Comparison of ENCODE assay signal across 21 cellular contexts in the genomic region with DNA sequence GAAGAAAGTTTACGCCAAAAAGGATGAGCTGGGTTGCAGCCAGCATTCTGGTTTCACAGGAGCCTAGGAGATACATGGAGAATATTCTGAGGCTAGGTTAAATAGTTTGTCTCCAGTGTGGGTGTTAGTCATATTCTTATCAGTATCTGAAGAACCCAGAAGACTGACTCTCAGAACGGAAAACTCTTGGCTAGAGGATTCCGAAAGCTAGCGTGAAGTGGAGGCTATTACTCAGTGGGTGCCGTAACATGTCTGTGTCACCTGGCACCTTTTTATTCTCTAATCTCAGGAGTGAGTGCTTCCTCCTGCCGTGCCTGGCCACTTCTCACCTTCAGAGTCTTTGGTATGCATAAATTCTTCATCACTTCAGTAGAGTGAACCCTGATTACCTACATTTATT.
"Had no signal": no experiment of that assay in that cellular context is flagged by ENCODE, and none has a peak within 500 bp of the region (broad histone marks: within the 10 kb centered on the region; RNA-seq: fewer than 3 reads in every experiment).

No MANE protein-coding gene starts in this region.

- ATAC-seq: activated CD8-positive, alpha-beta T cell treated with anti-CD3 and anti-CD28 coated beads, Interleukin-2, amount 10 ng/mL, durations not matched to agents 7 days and 5 days; activated naive CD4-positive, alpha-beta T cell treated with anti-CD3 and anti-CD28 coated beads, Interleukin-2, amount 50 U/mL, for 72 hours; stimulated activated memory B cell treated with anti-CD40 and anti-IgM and Interleukin-4, amounts not matched to agents 10 μg/mL and 1 μg/mL and 100 μg/mL, for 72 hours had no signal

- H3K9me3 Mint-ChIP-seq: activated CD4-positive, alpha-beta T cell treated with anti-CD3 and anti-CD28 coated beads, Interleukin-2, amount 10 ng/mL, durations not matched to agents 24 days and 14 days; stimulated activated memory B cell treated with anti-CD40 and anti-IgM and Interleukin-4, amounts not matched to agents 10 μg/mL and 1 μg/mL and 100 μg/mL, for 72 hours had no signal

- H3K4me1 Mint-ChIP-seq: activated CD4-positive, alpha-beta T cell treated with anti-CD3 and anti-CD28 coated beads, Interleukin-2, amount 10 ng/mL, durations not matched to agents 24 days and 14 days; brain; stimulated activated memory B cell treated with anti-CD40 and anti-IgM and Interleukin-4, amounts not matched to agents 10 μg/mL and 1 μg/mL and 100 μg/mL, for 72 hours had no signal

- H3K27ac Mint-ChIP-seq: activated CD4-positive, alpha-beta T cell treated with anti-CD3 and anti-CD28 coated beads, Interleukin-2, amount 10 ng/mL, durations not matched to agents 24 days and 14 days; activated CD8-positive, alpha-beta T cell treated with anti-CD3 and anti-CD28 coated beads, Interleukin-2, amount 10 ng/mL, durations not matched to agents 7 days and 5 days; activated naive CD4-positive, alpha-beta T cell treated with anti-CD3 and anti-CD28 coated beads, Interleukin-2, amount 50 U/mL, for 72 hours; brain; naive B cell; stimulated activated memory B cell treated with anti-CD40 and anti-IgM and Interleukin-4, amounts not matched to agents 10 μg/mL and 1 μg/mL and 100 μg/mL, for 72 hours; T-helper 1 cell treated with Interleukin-12 subunit alpha and Interleukin-12 subunit beta and Interleukin-4 antibody, amounts not matched to agents 30 μg/mL and 1 μg/mL, for 36 hours had no signal

- H3K36me3 ChIP-seq: esophagus squamous epithelium, vagina had no signal

- H3K36me3 Mint-ChIP-seq: brain had no signal

- H3K4me1 ChIP-seq: vagina had no signal

- H3K4me3 Mint-ChIP-seq: activated CD4-positive, alpha-beta T cell treated with anti-CD3 and anti-CD28 coated beads, Interleukin-2, amount 10 ng/mL, durations not matched to agents 24 days and 14 days; activated CD8-positive, alpha-beta T cell treated with anti-CD3 and anti-CD28 coated beads, Interleukin-2, amount 10 ng/mL, durations not matched to agents 7 days and 5 days; brain; naive B cell; stimulated activated memory B cell treated with anti-CD40 and anti-IgM and Interleukin-4, amounts not matched to agents 10 μg/mL and 1 μg/mL and 100 μg/mL, for 72 hours; T-helper 1 cell treated with Interleukin-12 subunit alpha and Interleukin-12 subunit beta and Interleukin-4 antibody, amounts not matched to agents 30 μg/mL and 1 μg/mL, for 36 hours had no signal

- H3K4me3 ChIP-seq: esophagus squamous epithelium, vagina had no signal

- H3K27me3 Mint-ChIP-seq: activated CD4-positive, alpha-beta T cell treated with anti-CD3 and anti-CD28 coated beads, Interleukin-2, amount 10 ng/mL, durations not matched to agents 24 days and 14 days; naive B cell; stimulated activated memory B cell treated with anti-CD40 and anti-IgM and Interleukin-4, amounts not matched to agents 10 μg/mL and 1 μg/mL and 100 μg/mL, for 72 hours had no signal

- H3K9me3 ChIP-seq: esophagus squamous epithelium, vagina had no signal

- H3K27me3 ChIP-seq: esophagus squamous epithelium, vagina had no signal

- H3K27ac ChIP-seq: esophagus squamous epithelium, vagina had no signal

- DNase-seq: activated CD4-positive, alpha-beta T cell treated with anti-CD3 and anti-CD28 coated beads, Interleukin-2, amount 10 ng/mL, durations not matched to agents 24 days and 14 days; activated CD4-positive, CD25-positive, alpha-beta regulatory T cell; activated CD8-positive, alpha-beta memory T cell treated with anti-CD3 and anti-CD28 coated beads, Interleukin-2, amount 50 U/mL, for 4 hours; activated CD8-positive, alpha-beta T cell treated with anti-CD3 and anti-CD28 coated beads, Interleukin-2, amount 10 ng/mL, durations not matched to agents 7 days and 5 days; activated effector memory CD4-positive, alpha-beta T cell treated with anti-CD3 and anti-CD28 coated beads, Interleukin-2, amount 50 U/mL, for 16 hours; activated T-cell treated with anti-CD3 and anti-CD28 coated beads, Interleukin-2, amount 50 U/mL, for 48 hours; amygdala; central memory CD4-positive, alpha-beta T cell; cortex of kidney; effector CD4-positive, alpha-beta T cell; esophagus squamous epithelium; foreskin fibroblast; naive B cell; posterior cingulate gyrus; retina; stimulated activated CD4-positive, alpha-beta T cell treated with anti-CD3 and anti-CD28 coated beads, Interleukin-2, amount 100 ng/mL, for 48 hours had no signal
